ENCODE assay signal across 8 cellular contexts in the genomic region with DNA sequence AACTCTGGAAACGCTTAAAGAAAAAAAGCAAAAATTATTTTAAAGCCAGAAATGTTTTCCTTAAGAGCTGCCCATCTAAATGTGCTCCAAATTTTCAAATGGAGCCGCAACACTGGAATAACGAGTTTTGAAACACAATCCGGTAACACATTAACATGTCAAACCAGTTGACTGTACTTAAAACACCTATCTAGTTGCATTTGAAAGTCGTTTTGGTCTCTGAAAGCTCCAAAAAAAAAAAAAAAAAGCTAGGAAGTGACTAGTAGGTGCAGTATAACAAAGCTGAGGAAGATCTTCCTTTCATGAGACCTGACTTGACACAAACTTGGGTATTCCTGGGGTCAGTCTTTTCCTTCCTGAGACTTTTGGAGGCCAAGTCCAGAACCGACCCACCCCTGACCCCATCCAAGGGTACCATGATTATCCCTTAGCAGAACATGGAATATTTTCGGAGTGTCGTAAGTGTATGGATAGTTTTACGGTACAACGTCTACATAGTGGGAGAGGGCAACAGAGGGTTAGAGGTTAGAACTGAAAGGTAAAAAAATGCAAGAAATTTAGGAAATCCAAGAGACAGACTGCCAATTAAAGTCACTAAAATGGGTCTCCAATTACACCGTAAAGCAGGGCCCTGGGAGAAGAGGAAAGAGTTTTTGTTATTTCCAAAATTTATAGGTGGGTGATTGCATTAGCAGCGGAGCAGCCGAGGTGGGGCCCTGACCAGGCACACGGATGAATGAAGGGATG. TPM values are rescaled to one million over a fixed set of nuclear protein-coding genes. Genes with fewer than 3 reads are reported as not detected.
DNase-seq lines count a peak whose midpoint lies in the region; ATAC-seq and TF ChIP-seq lines count a peak whose summit lies in the region.

No MANE protein-coding gene starts in this region.

- TF ChIP-seq CTCF in RWPE2 (IDR thresholded peaks at IDR 0.05; ENCODE audit: poor library complexity, severe bottlenecking) (no peak), testis (IDR thresholded peaks at IDR 0.05) (no peak)

- H3K9me3 ChIP-seq in RWPE2 (ENCODE audit: severe bottlenecking): no peaks in the 10 kb centered on the region
- H3K9me3 ChIP-seq in iPS DF 6.9 (ENCODE audit: control insufficient read depth, insufficient read depth, low read length): no peaks in the 10 kb centered on the region
- no peaks in the 10 kb centered on the region for H3K9me3 ChIP-seq in testis

- H3K4me1 ChIP-seq in RWPE2 (ENCODE audit: insufficient read depth, poor library complexity, severe bottlenecking) (peaks cover 28% of the 10 kb centered on the region), iPS DF 6.9 (ENCODE audit: control insufficient read depth, insufficient read depth, low read length) (no peaks in the 10 kb centered on the region), testis (peaks cover 7% of the 10 kb centered on the region)

- no CpG with 5 or more reads among the region's 14 CpGs for WGBS in iPS DF 6.9 (ENCODE audit: insufficient coverage, insufficient read length)
- WGBS in testis, 2 donors: 11 to 18% methylated on average over 14 of the region's 14 CpGs

- H3K27ac ChIP-seq in RWPE2 (ENCODE audit: poor library complexity, severe bottlenecking): peak overlapping the region; percentile 83
- H3K27ac ChIP-seq in iPS DF 6.9 (ENCODE audit: low read length): no peak overlapping the region
- peak overlapping the region; percentile 97 to 98 for H3K27ac ChIP-seq in testis

- peaks cover 30% of the 10 kb centered on the region for H3K36me3 ChIP-seq in RWPE2 (ENCODE audit: low read depth)
- peaks cover 2% of the 10 kb centered on the region; the same call in 1 of the 2 replicates for H3K36me3 ChIP-seq in iPS DF 6.9 (ENCODE audit: control insufficient read depth, insufficient read depth, low read length)
- H3K36me3 ChIP-seq in testis (ENCODE audit: low read depth, missing control alignments): no peaks in the 10 kb centered on the region

- ATAC-seq in GM18502 (IDR thresholded peaks at IDR 0.05; ENCODE audit: poor library complexity, unreplicated experiment): peak; percentile 7
- peak; percentile 1 for ATAC-seq in HG02759 (IDR thresholded peaks at IDR 0.05; ENCODE audit: unreplicated experiment)
- peak; percentile 5; the same call in 1 of the 3 replicates for ATAC-seq in RWPE2 (ENCODE audit: low read depth)

- DNase-seq in RWPE2 (ENCODE audit: low spot score) (no peak), iPS DF 6.9 (ENCODE audit: low read depth, low spot score) (no peak), testis (no peak), NCI-H1105 treated with DMSO at 0.1 percent for 48 hours (lab: John Stamatoyannopoulos, UW) (no peak), T-helper 2 cell (no peak), NOMO-1 treated with DMSO at 0.1 percent for 48 hours (lab: John Stamatoyannopoulos, UW; ENCODE audit: unreplicated experiment) (no peak)

- H3K27me3 ChIP-seq in RWPE2 (ENCODE audit: insufficient read depth, poor library complexity, severe bottlenecking) (no peaks in the 10 kb centered on the region), iPS DF 6.9 (ENCODE audit: control insufficient read depth, insufficient read depth, low read length) (no peaks in the 10 kb centered on the region), testis (no peaks in the 10 kb centered on the region)

- TF ChIP-seq POLR2A in testis (IDR thresholded peaks at IDR 0.05): no peak

- H3K4me3 ChIP-seq in RWPE2 (ENCODE audit: severe bottlenecking) (peak overlapping the region; percentile 83), iPS DF 6.9 (ENCODE audit: low read length) (peak overlapping the region; percentile 82; the same call in 1 of the 2 replicates), testis (peak overlapping the region; percentile 88 to 95)

- intact Hi-C loops in testis (cut with DNase I; ENCODE audit: low total_unique reads): no loop called here

RNA-seq across cellular contexts. Expression of a gene that starts 0.8 kb away (rescaled TPM):
- total RNA-seq in testis: 10 to 100 TPM; 56.7 to 60.9 TPM
- polyA plus RNA-seq in testis (ENCODE audit: insufficient read depth, low read depth, low replicate concordance): 353 TPM
